Comparison of ENCODE assay signal across 8 cellular contexts in the genomic region with DNA sequence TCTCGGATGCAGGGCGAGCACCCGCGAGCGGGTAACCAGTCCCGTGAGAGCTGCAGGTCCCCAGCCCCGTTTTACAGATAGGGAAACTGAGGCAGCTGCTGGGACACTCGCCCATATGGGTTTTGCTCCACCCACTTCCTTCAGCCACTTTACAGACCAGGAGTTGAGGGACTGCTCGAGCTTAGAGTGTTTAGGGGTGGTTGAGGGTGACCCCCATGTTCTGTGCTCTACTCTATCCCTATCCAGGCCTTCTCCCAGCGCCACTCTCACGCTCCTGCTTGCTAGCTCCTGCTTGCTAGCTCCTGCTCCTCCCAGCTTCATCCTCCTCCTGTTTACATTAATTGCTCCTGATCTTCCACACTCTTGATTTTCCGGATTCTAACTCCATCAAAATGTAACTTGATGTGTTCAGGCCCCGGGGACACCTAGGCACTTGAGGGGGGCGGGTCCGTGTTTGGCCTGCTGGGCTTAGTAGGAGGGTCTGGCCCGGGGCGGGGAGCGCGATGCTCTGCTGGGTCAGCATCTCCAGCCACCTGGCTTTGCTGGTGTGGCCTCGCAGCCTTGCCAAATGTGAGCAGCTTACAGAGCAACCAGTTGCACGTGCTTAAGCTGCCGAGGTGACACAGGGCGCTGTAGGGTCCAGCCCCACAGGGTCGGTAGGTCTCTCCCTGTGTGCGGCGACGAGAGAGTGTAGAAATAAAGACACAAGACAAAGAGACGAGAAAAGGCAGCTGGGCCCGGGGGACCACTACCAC. TPM values are rescaled to one million over a fixed set of nuclear protein-coding genes. Genes with fewer than 3 reads are reported as not detected.
DNase-seq lines count a peak whose midpoint lies in the region; ATAC-seq and TF ChIP-seq lines count a peak whose summit lies in the region.

No MANE protein-coding gene starts in this region.

- no peaks in the 10 kb centered on the region for H3K27me3 ChIP-seq in Caco-2 (replicated peaks; ENCODE audit: control insufficient read depth, insufficient read depth, low read length)
- H3K27me3 ChIP-seq in esophagus (ENCODE audit: control insufficient read depth in 1 of 2, insufficient read depth in 2 of 2, low read length in 2 of 2), result no peaks in the 10 kb centered on the region

- WGBS in esophagus, 2 donors, result 54 to 56% methylated on average over 29 of the region's 29 CpGs

- H3K4me1 Mint-ChIP-seq in Caco-2 (ENCODE audit: low read depth, unreplicated experiment) (peaks cover 10% of the 10 kb centered on the region), osteocyte (ENCODE audit: unreplicated experiment) (peaks cover 31% of the 10 kb centered on the region)

- CTCF ChIA-PET in Caco-2 (lab: Charles Lee), result interaction anchor here (0.5 to 1.6 kb wide), 5 partner anchors 11 to 61 kb away, joined by 3 to 11 read pairs (median 3); a partner anchor contains a TSS

- H3K4me3 ChIP-seq in Caco-2 (ENCODE audit: low read depth, low read length), result peak overlapping the region; percentile 96
- peak overlapping the region; percentile 80 to 88 for H3K4me3 ChIP-seq in esophagus (ENCODE audit: low read depth in 1 of 2, low read length in 2 of 2)

- H3K27ac Mint-ChIP-seq in Caco-2 (ENCODE audit: unreplicated experiment) (peak overlapping the region; percentile 100), osteocyte (ENCODE audit: unreplicated experiment) (peak overlapping the region; percentile 95)

- H3K4me3 Mint-ChIP-seq in Caco-2 (ENCODE audit: unreplicated experiment), result peak overlapping the region; percentile 97
- peak overlapping the region; percentile 95 for H3K4me3 Mint-ChIP-seq in osteocyte (ENCODE audit: unreplicated experiment)

- H3K36me3 Mint-ChIP-seq in Caco-2 (ENCODE audit: insufficient read depth, unreplicated experiment) (peaks cover 27% of the 10 kb centered on the region), osteocyte (ENCODE audit: unreplicated experiment) (peaks cover 3% of the 10 kb centered on the region)

- H3K4me1 ChIP-seq in Caco-2 (peaks cover 9% of the 10 kb centered on the region; the same call in 1 of the 2 replicates), esophagus (ENCODE audit: control insufficient read depth in 2 of 2, insufficient read depth in 2 of 2, low read length in 1 of 2) (peaks cover 0 to 14% of the 10 kb centered on the region in 2 donors)

- peak overlapping the region; percentile 93 to 99 for H3K27ac ChIP-seq in esophagus (ENCODE audit: low read depth in 2 of 2, low read length in 1 of 2)

- POLR2A ChIA-PET in Caco-2 (lab: Charles Lee), result interaction anchor here (0.6 to 1.4 kb wide), 7 partner anchors 11 to 446 kb away, joined by 3 to 8 read pairs (median 4); a partner anchor contains a TSS

- TF ChIP-seq CTCF in Caco-2 (IDR thresholded peaks at IDR 0.05; ENCODE audit: insufficient read depth in 1 of 2, low read depth in 1 of 2, low read length in 1 of 2, severe bottlenecking in 1 of 2, unreplicated experiment in 1 of 2), result no peak
- no peak for TF ChIP-seq CTCF in osteocyte (IDR thresholded peaks at IDR 0.05)

- ATAC-seq in HG03108 (IDR thresholded peaks at IDR 0.05; ENCODE audit: unreplicated experiment) (no peak), HG03196 (IDR thresholded peaks at IDR 0.05; ENCODE audit: unreplicated experiment) (no peak)

- peaks cover 7% of the 10 kb centered on the region for H3K9me3 Mint-ChIP-seq in Caco-2 (ENCODE audit: unreplicated experiment)
- H3K9me3 Mint-ChIP-seq in osteocyte (ENCODE audit: unreplicated experiment), result peaks cover 7% of the 10 kb centered on the region

- H3K9me3 ChIP-seq in Caco-2, result no peaks in the 10 kb centered on the region
- H3K9me3 ChIP-seq in esophagus (ENCODE audit: control insufficient read depth in 2 of 2, insufficient read depth in 1 of 2, low read depth in 1 of 2, low read length in 1 of 2), result no peaks in the 10 kb centered on the region

- intact Hi-C loops in Caco-2 (cut with micrococcal nuclease; ENCODE audit: unreplicated experiment), result loop anchor here (2.0 to 5.0 kb wide), 2 partner anchors 32 to 63 kb away; a partner anchor contains a TSS

- H3K36me3 ChIP-seq in Caco-2 (ENCODE audit: control insufficient read depth, insufficient read depth, low read length), result peaks cover 2% of the 10 kb centered on the region; the same call in 1 of the 2 replicates
- H3K36me3 ChIP-seq in esophagus (ENCODE audit: control insufficient read depth in 2 of 2, insufficient read depth in 2 of 2, low read length in 1 of 2), result peaks cover 0 to 12% of the 10 kb centered on the region in 2 donors

- BruUV-seq in Caco-2 (replicated peaks; lab: Mats Ljungman, UMichigan), result TSS peak; percentile 82

- DNase-seq in Caco-2 (no peak), RKO (ENCODE audit: low spot score) (peak; percentile 68), osteocyte (ENCODE audit: extremely low spot score, unreplicated experiment) (no peak), NCI-H2081 (lab: John Stamatoyannopoulos, UW) (no peak), cerebellar nuclear complex (lab: John Stamatoyannopoulos, UW) (no peak)

- no peaks in the 10 kb centered on the region for H3K27me3 Mint-ChIP-seq in Caco-2 (ENCODE audit: insufficient read depth, unreplicated experiment)
- peaks cover 31% of the 10 kb centered on the region for H3K27me3 Mint-ChIP-seq in osteocyte (ENCODE audit: unreplicated experiment)

RNA-seq across cellular contexts. Expression of a gene that starts 1.5 kb away (rescaled TPM):
- total RNA-seq in Caco-2 (2022), result 114 and 123 TPM in 2 replicates
- polyA plus RNA-seq in esophagus, result 10 to 100 TPM; 59.0 to 59.4 TPM
- 79.2 and 80.3 TPM in 2 replicates for total RNA-seq in osteocyte

RNA-seq across cellular contexts. Expression of a gene that starts 20.2 kb away (rescaled TPM):
- not detected in 2 replicates for total RNA-seq in Caco-2 (2022)
- polyA plus RNA-seq in esophagus, result 1,000 to 10,000 TPM; 1,061 to 2,097 TPM
- total RNA-seq in osteocyte, result not detected in 2 replicates

RNA-seq across cellular contexts. Expression of a gene that starts 31.1 kb away (rescaled TPM):
- total RNA-seq in Caco-2 (2022) (34.2 and 36.5 TPM in 2 replicates), osteocyte (93.3 and 93.9 TPM in 2 replicates)
- 100 to 1,000 TPM in 1 of 2 donors, 10 to 100 TPM in 1; 77.5 to 104 TPM for polyA plus RNA-seq in esophagus
